ENCODE assay signal across 16 cellular contexts in genomic region chr3:65924762-65925161, GRCh38.
"Had no signal": no experiment of that assay in that cellular context is flagged by ENCODE, and none has a peak within 500 bp of the region (broad histone marks: within the 10 kb centered on the region; RNA-seq: fewer than 3 reads in every experiment).

No MANE protein-coding gene starts in this region.

- H3K36me3 ChIP-seq: lower lobe of right lung, right atrium auricular region, upper lobe of right lung, WERI-Rb-1 had no signal

- H3K4me1 Mint-ChIP-seq: activated naive CD8-positive, alpha-beta T cell treated with anti-CD3 and anti-CD28 coated beads, Interleukin-2, amount 10 ng/mL, durations not matched to agents 7 days and 5 days; naive B cell; T-cell had no signal

- H3K4me3 Mint-ChIP-seq: activated CD8-positive, alpha-beta T cell treated with anti-CD3 and anti-CD28 coated beads for 36 hours; activated naive CD8-positive, alpha-beta T cell treated with anti-CD3 and anti-CD28 coated beads, Interleukin-2, amount 10 ng/mL, durations not matched to agents 7 days and 5 days; dendritic cell treated with granulocyte-macrophage colony-stimulating factor and Interleukin-4, amounts not matched to agents 40 ng/mL and 50 ng/mL, for 4 days; effector memory CD8-positive, alpha-beta T cell; naive B cell; T-cell had no signal

- H3K9me3 ChIP-seq: lower lobe of right lung, right atrium auricular region, upper lobe of right lung had no signal

- H3K27ac ChIP-seq: lower lobe of right lung, right atrium auricular region, upper lobe of right lung, WERI-Rb-1 had no signal

- H3K36me3 Mint-ChIP-seq: activated naive CD8-positive, alpha-beta T cell treated with anti-CD3 and anti-CD28 coated beads, Interleukin-2, amount 10 ng/mL, durations not matched to agents 7 days and 5 days; naive B cell; T-cell had no signal

- H3K9me3 Mint-ChIP-seq: dendritic cell treated with granulocyte-macrophage colony-stimulating factor and Interleukin-4, amounts not matched to agents 40 ng/mL and 50 ng/mL, for 4 days had no signal

- H3K27me3 ChIP-seq: right atrium auricular region, upper lobe of right lung had no signal

- H3K4me3 ChIP-seq: lower lobe of right lung, right atrium auricular region, upper lobe of right lung had no signal

- H3K27ac Mint-ChIP-seq: activated CD8-positive, alpha-beta T cell treated with anti-CD3 and anti-CD28 coated beads for 36 hours; activated naive CD8-positive, alpha-beta T cell treated with anti-CD3 and anti-CD28 coated beads, Interleukin-2, amount 10 ng/mL, durations not matched to agents 7 days and 5 days; dendritic cell treated with granulocyte-macrophage colony-stimulating factor and Interleukin-4, amounts not matched to agents 40 ng/mL and 50 ng/mL, for 4 days; effector memory CD8-positive, alpha-beta T cell; naive B cell; T-cell had no signal

- DNase-seq: activated CD4-positive, alpha-beta T cell treated with anti-CD3 and anti-CD28 coated beads for 4 hours; activated CD8-positive, alpha-beta memory T cell treated with anti-CD3 and anti-CD28 coated beads, Interleukin-2, amount 50 U/mL, for 4 hours; activated CD8-positive, alpha-beta T cell treated with anti-CD3 and anti-CD28 coated beads for 36 hours; activated naive CD8-positive, alpha-beta T cell treated with anti-CD3 and anti-CD28 coated beads, Interleukin-2, amount 10 ng/mL, durations not matched to agents 7 days and 5 days; effector memory CD8-positive, alpha-beta T cell; hypothalamus; lower lobe of right lung; naive B cell; small intestine; stimulated activated CD4-positive, alpha-beta T cell treated with anti-CD3 and anti-CD28 coated beads, Interleukin-1b, Interleukin-23, amount 100 ng/mL, for 48 hours; stimulated activated naive CD4-positive, alpha-beta T cell; T-cell; upper lobe of right lung; WERI-Rb-1 had no signal

- H3K27me3 Mint-ChIP-seq: dendritic cell treated with granulocyte-macrophage colony-stimulating factor and Interleukin-4, amounts not matched to agents 40 ng/mL and 50 ng/mL, for 4 days; effector memory CD8-positive, alpha-beta T cell; naive B cell had no signal

- ATAC-seq: activated CD8-positive, alpha-beta T cell treated with anti-CD3 and anti-CD28 coated beads for 36 hours; effector memory CD8-positive, alpha-beta T cell; lower lobe of right lung; T-cell; upper lobe of right lung had no signal
